In the genomic region with DNA sequence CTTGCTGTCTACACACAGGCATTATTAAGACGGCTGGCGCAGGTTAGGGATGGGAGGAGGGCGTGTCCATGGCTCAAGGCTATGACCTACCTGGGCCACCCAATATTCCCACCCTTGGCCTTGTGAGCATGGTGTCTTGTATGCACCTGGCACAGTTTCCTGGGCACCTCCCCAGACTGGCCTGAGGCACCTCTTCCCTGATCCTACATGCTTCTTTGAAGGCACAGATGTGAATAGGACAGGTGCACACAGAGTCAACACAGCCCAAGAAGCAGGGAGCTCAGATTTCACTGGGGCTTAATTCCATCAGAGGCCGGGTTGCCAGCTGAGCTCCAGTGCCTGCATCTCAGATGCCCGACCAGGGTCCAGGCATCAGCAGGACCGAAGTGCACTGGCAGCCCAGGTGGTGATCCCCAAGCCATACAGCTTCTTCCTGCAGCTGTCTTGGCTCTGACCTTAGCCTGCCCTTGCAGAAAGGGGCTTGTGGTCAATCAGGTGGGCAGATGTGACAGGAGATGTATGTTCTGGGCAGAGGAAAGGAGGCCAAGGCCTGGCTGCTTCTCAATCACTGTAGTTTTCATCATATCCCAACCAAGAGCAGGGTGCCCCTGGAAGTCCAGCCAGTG, we compare ENCODE assay signal across 15 cellular contexts.
DNase-seq lines count a peak whose midpoint lies in the region; ATAC-seq and TF ChIP-seq lines count a peak whose summit lies in the region.
"Had no signal": no experiment of that assay in that cellular context is flagged by ENCODE, and none has a peak within 500 bp of the region (broad histone marks: within the 10 kb centered on the region; RNA-seq: fewer than 3 reads in every experiment).

No MANE protein-coding gene starts in this region.

- intact Hi-C loops in breast epithelium (cut with DNase I; ENCODE audit: low total_unique reads), result no loop called here
- intact Hi-C loops in CD8-positive, alpha-beta T cell (cut with DNase I, micrococcal nuclease), result no loop called here

- DNase-seq in COLO668 (lab: John Stamatoyannopoulos, UW; ENCODE audit: unreplicated experiment) (peak; percentile 60), DMS53 treated with DMSO at 0.1 percent for 48 hours (lab: John Stamatoyannopoulos, UW; ENCODE audit: unreplicated experiment) (peak; percentile 77), NCI-H510A treated with DMSO at 0.1 percent for 48 hours (lab: John Stamatoyannopoulos, UW) (peak; percentile 70), breast epithelium (ENCODE audit: low spot score in 2 of 2) (no peak)
- no peak for DNase-seq in activated CD4-positive, alpha-beta T cell treated with anti-CD3 and anti-CD28 coated beads, Interleukin-2, amount 50 U/mL, for 1 hour
- DNase-seq in CD8-positive, alpha-beta T cell, result no peak
- DNase-seq: CD4-positive, alpha-beta T cell; Karpas-422; NCI-H146; SW 1271; T-helper 9 cell had no signal

- no peak overlapping the region for H3K27ac Mint-ChIP-seq in CD8-positive, alpha-beta T cell
- H3K27ac Mint-ChIP-seq: B cell; CD4-positive, alpha-beta T cell had no signal

- POLR2A ChIA-PET in CD8-positive, alpha-beta T cell (lab: Charles Lee), result no interaction called here

- H3K36me3 Mint-ChIP-seq in CD8-positive, alpha-beta T cell, result no peaks in the 10 kb centered on the region

- H3K9me3 ChIP-seq in breast epithelium, result no peaks in the 10 kb centered on the region
- H3K9me3 ChIP-seq in CD8-positive, alpha-beta T cell (ENCODE audit: low read length), result no peaks in the 10 kb centered on the region
- H3K9me3 ChIP-seq: Peyer's patch, SJSA1 had no signal

- no peaks in the 10 kb centered on the region for H3K27me3 Mint-ChIP-seq in CD8-positive, alpha-beta T cell (ENCODE audit: low read depth)
- H3K27me3 Mint-ChIP-seq: B cell; CD4-positive, alpha-beta T cell had no signal

- H3K4me1 Mint-ChIP-seq in CD8-positive, alpha-beta T cell (ENCODE audit: low read depth), result no peaks in the 10 kb centered on the region
- H3K4me1 Mint-ChIP-seq: B cell had no signal

- H3K4me1 ChIP-seq in breast epithelium, result no peaks in the 10 kb centered on the region
- H3K4me1 ChIP-seq in CD8-positive, alpha-beta T cell (ENCODE audit: insufficient read depth, low read length), result no peaks in the 10 kb centered on the region
- H3K4me1 ChIP-seq: Peyer's patch had no signal

- no peak for ATAC-seq in CD8-positive, alpha-beta T cell
- no peak for ATAC-seq in GM18907 (IDR thresholded peaks at IDR 0.05; ENCODE audit: unreplicated experiment)

- TF ChIP-seq POLR2A in breast epithelium (IDR thresholded peaks at IDR 0.05), result no peak

- peak overlapping the region; percentile 28 to 56 for H3K27ac ChIP-seq in breast epithelium
- no peak overlapping the region for H3K27ac ChIP-seq in CD8-positive, alpha-beta T cell (ENCODE audit: low read depth, low read length)
- H3K27ac ChIP-seq: Peyer's patch, SJSA1 had no signal

- CTCF ChIA-PET in CD8-positive, alpha-beta T cell (lab: Charles Lee), result interaction anchor here (0.6 to 1.2 kb wide), 2 partner anchors 10 to 13 kb away, joined by 3 read pairs; no protein-coding TSS in a partner anchor

- H3K4me3 Mint-ChIP-seq in CD8-positive, alpha-beta T cell, result no peak overlapping the region
- H3K4me3 Mint-ChIP-seq: B cell; CD4-positive, alpha-beta T cell had no signal

- no peaks in the 10 kb centered on the region for H3K36me3 ChIP-seq in breast epithelium
- no peaks in the 10 kb centered on the region for H3K36me3 ChIP-seq in CD8-positive, alpha-beta T cell (ENCODE audit: insufficient read depth, low read length)
- H3K36me3 ChIP-seq: Peyer's patch, SJSA1 had no signal

- peaks cover 2% of the 10 kb centered on the region for H3K9me3 Mint-ChIP-seq in CD8-positive, alpha-beta T cell
- H3K9me3 Mint-ChIP-seq: CD4-positive, alpha-beta T cell had no signal

- H3K27me3 ChIP-seq in breast epithelium, result no peaks in the 10 kb centered on the region
- H3K27me3 ChIP-seq in CD8-positive, alpha-beta T cell (ENCODE audit: insufficient read depth, low read length), result no peaks in the 10 kb centered on the region
- H3K27me3 ChIP-seq: Peyer's patch, SJSA1 had no signal

- H3K4me3 ChIP-seq in breast epithelium, result no peak overlapping the region
- H3K4me3 ChIP-seq in CD8-positive, alpha-beta T cell (ENCODE audit: low read depth, low read length), result no peak overlapping the region
- H3K4me3 ChIP-seq: Peyer's patch, SJSA1 had no signal

- TF ChIP-seq CTCF in breast epithelium (IDR thresholded peaks at IDR 0.05), result no peak
- no peak for TF ChIP-seq CTCF in CD8-positive, alpha-beta T cell (IDR thresholded peaks at IDR 0.05)

Comparison
In these comparisons a context has a peak if more than half of its experiments do, and no peak if none do; other contexts are left out.
1. DNase-seq: peak in COLO668 (single experiment), DMS53 treated with DMSO at 0.1 percent for 48 hours (single experiment) and NCI-H510A treated with DMSO at 0.1 percent for 48 hours (single experiment); none in breast epithelium (0 of 2), activated CD4-positive, alpha-beta T cell treated with anti-CD3 and anti-CD28 coated beads, Interleukin-2, amount 50 U/mL, for 1 hour (single experiment) and CD8-positive, alpha-beta T cell (0 of 7).